9 cellular contexts compared by ENCODE assay signal in genomic region chr17:48995871-48996695, GRCh38. TPM values are rescaled to one million over a fixed set of nuclear protein-coding genes. Genes with fewer than 3 reads are reported as not detected.
DNase-seq lines count a peak whose midpoint lies in the region; ATAC-seq lines count a peak whose summit lies in the region.
"Had no signal": no experiment of that assay in that cellular context is flagged by ENCODE, and none has a peak within 500 bp of the region (broad histone marks: within the 10 kb centered on the region; RNA-seq: fewer than 3 reads in every experiment).

No MANE protein-coding gene starts in this region.

- peak overlapping the region; percentile 60 for H3K4me3 Mint-ChIP-seq in activated T-helper 17 cell treated with anti-CD3 and anti-CD28 coated beads, Interleukin-2, amount 50 U/mL, for 72 hours

- peak overlapping the region; percentile 29 for H2AK5ac ChIP-seq in mesendoderm (ENCODE audit: low read length)

- H3K9ac ChIP-seq in mesendoderm (ENCODE audit: low read length): peak overlapping the region; percentile 98

- WGBS in mesendoderm (ENCODE audit: extremely low coverage, insufficient coverage, low lambda C conversion rate): no CpG with 5 or more reads among the region's 77 CpGs

- peak overlapping the region; percentile 99 for H3K56ac ChIP-seq in mesendoderm (ENCODE audit: low read length)

- H3K4me3 ChIP-seq in mesendoderm (ENCODE audit: low read length): peak overlapping the region; percentile 94

- peak overlapping the region; percentile 100 for H3K4ac ChIP-seq in mesendoderm (ENCODE audit: low read depth, low read length)

- in situ Hi-C loops in KBM-7 (cut with MboI; ENCODE audit: low pct_unique_long_range_greater_than_20kb, low sequenced_read_pairs): no loop called here

- ATAC-seq in activated T-helper 17 cell treated with anti-CD3 and anti-CD28 coated beads, Interleukin-2, amount 50 U/mL, for 72 hours (replicated peaks): no peak

- H3K36me3 ChIP-seq in mesendoderm (ENCODE audit: control insufficient read depth, insufficient read depth, low read length): no peaks in the 10 kb centered on the region
- H3K36me3 ChIP-seq: heart right ventricle had no signal

- H3K4me1 ChIP-seq in mesendoderm (ENCODE audit: control insufficient read depth, low read depth, low read length): no peaks in the 10 kb centered on the region

- H3K27me3 Mint-ChIP-seq in activated T-helper 17 cell treated with anti-CD3 and anti-CD28 coated beads, Interleukin-2, amount 50 U/mL, for 72 hours: peaks cover 65% of the 10 kb centered on the region

- H2BK120ac ChIP-seq in mesendoderm (ENCODE audit: low read depth, low read length): peak overlapping the region; percentile 100

- no peak overlapping the region for H4K5ac ChIP-seq in mesendoderm (ENCODE audit: low read length)

- H2BK15ac ChIP-seq in mesendoderm (replicated peaks; ENCODE audit: low read depth): peak overlapping the region; percentile 99

- peaks cover 38% of the 10 kb centered on the region for H3K79me2 ChIP-seq in mesendoderm (ENCODE audit: control insufficient read depth, insufficient read depth, low read length)

- DNase-seq in DMS114 treated with DMSO at 0.1 percent for 48 hours (lab: John Stamatoyannopoulos, UW; ENCODE audit: unreplicated experiment) (peak; percentile 85), KBM-7 (peak; percentile 52), mesendoderm (peak; percentile 99), SHP77 (lab: John Stamatoyannopoulos, UW) (no peak), cerebellum (ENCODE audit: low spot score) (no peak), NCI-H146 treated with DMSO at 0.1 percent for 48 hours (lab: John Stamatoyannopoulos, UW; ENCODE audit: unreplicated experiment) (no peak), HPDE6-E6E7 (ENCODE audit: extremely low spot score) (no peak)
- DNase-seq: heart right ventricle had no signal

- H3K36me3 Mint-ChIP-seq in activated T-helper 17 cell treated with anti-CD3 and anti-CD28 coated beads, Interleukin-2, amount 50 U/mL, for 72 hours (ENCODE audit: low read depth): peaks cover 15% of the 10 kb centered on the region

- peak overlapping the region; percentile 100 for H3K18ac ChIP-seq in mesendoderm (ENCODE audit: low read length)

- peak overlapping the region; percentile 88 for H3K4me2 ChIP-seq in mesendoderm (ENCODE audit: low read length)

- peak overlapping the region; percentile 95 for H2BK5ac ChIP-seq in mesendoderm (ENCODE audit: low read length)

- H3K4me1 Mint-ChIP-seq in activated T-helper 17 cell treated with anti-CD3 and anti-CD28 coated beads, Interleukin-2, amount 50 U/mL, for 72 hours: peaks cover 10% of the 10 kb centered on the region

- H3K9me3 Mint-ChIP-seq in activated T-helper 17 cell treated with anti-CD3 and anti-CD28 coated beads, Interleukin-2, amount 50 U/mL, for 72 hours: no peaks in the 10 kb centered on the region

- peak overlapping the region; percentile 99 for H4K8ac ChIP-seq in mesendoderm (ENCODE audit: low read depth, low read length)

- no peaks in the 10 kb centered on the region for H3K27me3 ChIP-seq in mesendoderm (ENCODE audit: insufficient read depth, low read length, poor library complexity)

- peak overlapping the region; percentile 100 for H3K27ac ChIP-seq in mesendoderm (ENCODE audit: low read depth, low read length)
- H3K27ac ChIP-seq: heart right ventricle had no signal

- H3K23ac ChIP-seq in mesendoderm (ENCODE audit: low read length): peak overlapping the region; percentile 86

- H3K79me1 ChIP-seq in mesendoderm (ENCODE audit: low read length): no peaks in the 10 kb centered on the region

- H3K27ac Mint-ChIP-seq in activated T-helper 17 cell treated with anti-CD3 and anti-CD28 coated beads, Interleukin-2, amount 50 U/mL, for 72 hours: no peak overlapping the region

RNA-seq across cellular contexts. Expression of gene IGF2BP1, which starts 1.1 kb away (rescaled TPM):
- under 1 TPM in 1 of 2 donors, not detected in 1; 0.63 TPM for total RNA-seq in activated T-helper 17 cell treated with anti-CD3 and anti-CD28 coated beads, Interleukin-2, amount 50 U/mL, for 72 hours
- polyA plus RNA-seq in mesendoderm (2013, experiment 1 of 2): 132 TPM
- polyA plus RNA-seq in mesendoderm (2013, experiment 2 of 2): 142 TPM
- 8.5 TPM for total RNA-seq in cerebellum
- total RNA-seq: heart right ventricle had no signal

RNA-seq across cellular contexts. Expression of gene GIP, which starts 27.7 kb away (rescaled TPM):
- total RNA-seq in activated T-helper 17 cell treated with anti-CD3 and anti-CD28 coated beads, Interleukin-2, amount 50 U/mL, for 72 hours: not detected
- 0.20 TPM for polyA plus RNA-seq in mesendoderm (2013, experiment 1 of 2)
- polyA plus RNA-seq in mesendoderm (2013, experiment 2 of 2): 0.35 TPM
- not detected for total RNA-seq in cerebellum
- total RNA-seq: heart right ventricle had no signal
- polyA plus RNA-seq: heart right ventricle had no signal

RNA-seq across cellular contexts. Expression of gene SNF8, which starts 51.4 kb away (rescaled TPM):
- 100 to 1,000 TPM in 1 of 2 donors, 10 to 100 TPM in 1; 62.7 to 127 TPM for total RNA-seq in activated T-helper 17 cell treated with anti-CD3 and anti-CD28 coated beads, Interleukin-2, amount 50 U/mL, for 72 hours
- polyA plus RNA-seq in mesendoderm (2013, experiment 1 of 2): 115 TPM
- 113 TPM for polyA plus RNA-seq in mesendoderm (2013, experiment 2 of 2)
- total RNA-seq in cerebellum: 28.9 TPM

Comparison
In these comparisons a context has a peak if more than half of its experiments do, and no peak if none do; other contexts are left out.
1. DNase-seq: peak in DMS114 treated with DMSO at 0.1 percent for 48 hours (single experiment), KBM-7 (single experiment) and mesendoderm (single experiment); none in SHP77 (0 of 2), cerebellum (single experiment), NCI-H146 treated with DMSO at 0.1 percent for 48 hours (single experiment) and HPDE6-E6E7 (single experiment).